ENCODE assay signal across 8 cellular contexts in genomic region chr17:62703776-62704380, GRCh38.
A peak's percentile ranks its signal among the peaks of the same experiment; 100 is the strongest.
DNase-seq lines count a peak whose midpoint lies in the region; ATAC-seq and TF ChIP-seq lines count a peak whose summit lies in the region.

No MANE protein-coding gene starts in this region.

- peak; percentile 61 for DNase-seq in CD14-positive monocyte (ENCODE audit: low spot score)
- DNase-seq in HL-60 (ENCODE audit: low read depth in 1 of 2, low spot score in 1 of 2): peak; percentile 29 to 56
- peak; percentile 61 for DNase-seq in activated T-helper 1 cell treated with Interleukin-2 at 50 U/mL for 16 hours (ENCODE audit: low read depth)
- peak; percentile 44 for DNase-seq in fibroblast of the aortic adventitia (ENCODE audit: low read depth)
- DNase-seq in stimulated activated naive CD8-positive, alpha-beta T cell treated with anti-CD3 and anti-CD28 coated beads, Interleukin-15, Interleukin-2, amounts not matched to agents 100 U/mL and 50 U/mL, for 24 hours: peak; percentile 80

- intact Hi-C loops in CD14-positive monocyte (cut with micrococcal nuclease): loop anchor here (1.0 to 10.0 kb wide), 3 partner anchors 264 to 703 kb away; no protein-coding TSS in a partner anchor

- no peaks in the 10 kb centered on the region for H3K36me3 Mint-ChIP-seq in CD14-positive monocyte
- H3K36me3 Mint-ChIP-seq in nephron (ENCODE audit: low read depth): peaks cover 4% of the 10 kb centered on the region

- ATAC-seq in GM19455 (IDR thresholded peaks at IDR 0.05; ENCODE audit: unreplicated experiment): peak; percentile 89
- ATAC-seq in stimulated activated naive CD8-positive, alpha-beta T cell treated with anti-CD3 and anti-CD28 coated beads, Interleukin-15, Interleukin-2, amounts not matched to agents 100 U/mL and 50 U/mL, for 24 hours: peak; percentile 83

- peak overlapping the region; percentile 35 to 60 for H3K4me3 Mint-ChIP-seq in CD14-positive monocyte
- peak overlapping the region; percentile 71 to 84 (median 72) for H3K4me3 Mint-ChIP-seq in nephron

- H3K27me3 Mint-ChIP-seq in CD14-positive monocyte (ENCODE audit: low read depth in 3 of 3) (peaks cover 19 to 39% (median 20%) of the 10 kb centered on the region in 3 donors), nephron (ENCODE audit: low read depth) (peaks cover 14% of the 10 kb centered on the region)

- H3K9me3 Mint-ChIP-seq in CD14-positive monocyte (peaks cover 0 to 13% (median 4%) of the 10 kb centered on the region in 7 donors), nephron (peaks cover 6% of the 10 kb centered on the region)

- H3K4me1 Mint-ChIP-seq in CD14-positive monocyte (peaks cover 10% of the 10 kb centered on the region), nephron (peaks cover 32% of the 10 kb centered on the region)

- H3K4me3 ChIP-seq in HL-60 (replicated peaks; ENCODE audit: insufficient read depth, low read length): peak overlapping the region; percentile 42
- H3K4me3 ChIP-seq in fibroblast of the aortic adventitia (ENCODE audit: low read depth, low read length): peak overlapping the region; percentile 64

- H3K27ac ChIP-seq in HL-60 (replicated peaks): no peak overlapping the region

- H3K27ac Mint-ChIP-seq in CD14-positive monocyte (no peak overlapping the region), nephron (no peak overlapping the region)

- peaks cover 10% of the 10 kb centered on the region for H3K27me3 ChIP-seq in HL-60 (ENCODE audit: insufficient read depth, poor library complexity, severe bottlenecking)

- TF ChIP-seq CTCF in CD14-positive monocyte (IDR thresholded peaks at IDR 0.05) (peak; percentile 86), HL-60 (IDR thresholded peaks at IDR 0.05; ENCODE audit: insufficient read depth, low read length) (peak; percentile 60), fibroblast of the aortic adventitia (IDR thresholded peaks at IDR 0.05; ENCODE audit: insufficient read depth, low read length) (peak; percentile 71), nephron (IDR thresholded peaks at IDR 0.05; ENCODE audit: unreplicated experiment in 3 of 3) (peak; percentile 87 to 94 (median 89))

TF ChIP-seq in PFSK-1, 5 proteins besides CTCF, POLR2A, EP300 and RAD21:
- TF ChIP-seq REST (IDR thresholded peaks at IDR 0.05; ENCODE audit: insufficient read depth in 1 of 2, low read depth in 2 of 2, low read length in 2 of 2) (0 out of 4 replicates have a peak, but pooled peaks of 1 of the 2 experiments have one; percentile 20), SIN3A (IDR thresholded peaks at IDR 0.05; ENCODE audit: borderline replicate concordance, insufficient read depth, low read length) (no peak), FOXP2 (optimal IDR thresholded peaks at IDR 0.05; ENCODE audit: borderline replicate concordance, extremely low read depth, extremely low read length, insufficient read depth) (peak; percentile 47)
TF ChIP-seq in PFSK-1: peak in this region for 2.
